ENCODE assay signal across 37 cellular contexts in genomic region chr3:87755852-87756251, GRCh38. TPM values are rescaled to one million over a fixed set of nuclear protein-coding genes. Genes with fewer than 3 reads are reported as not detected.
"Had no signal": no experiment of that assay in that cellular context is flagged by ENCODE, and none has a peak within 500 bp of the region (broad histone marks: within the 10 kb centered on the region; RNA-seq: fewer than 3 reads in every experiment).

No MANE protein-coding gene starts in this region.

- H3K9me3 ChIP-seq: MG63 had no signal

- H3K36me3 ChIP-seq: MG63 had no signal

- DNase-seq: Karpas-422, Kasumi-1, MG63, MM.1S, MV-4-11, NCI-H1048, NCI-H1092, NCI-H1092 treated with DMSO at 0.1 percent for 48 hours, NCI-H1105, NCI-H1105 treated with DMSO at 0.1 percent for 48 hours, NCI-H1417, NCI-H1417 treated with DMSO at 0.1 percent for 48 hours, NCI-H1436, NCI-H1436 treated with DMSO at 0.1 percent for 48 hours, NCI-H146, NCI-H1694, NCI-H1694 treated with DMSO at 0.1 percent for 48 hours, NCI-H187, NCI-H187 treated with DMSO at 0.1 percent for 48 hours, NCI-H1930, NCI-H2029, NCI-H2029 treated with DMSO at 0.1 percent for 48 hours, NCI-H2081, NCI-H2081 treated with DMSO at 0.1 percent for 48 hours, NCI-H2107, NCI-H2171, NCI-H2171 treated with DMSO at 0.1 percent for 48 hours, NCI-H2227 treated with DMSO at 0.1 percent for 48 hours, NCI-H226, NCI-H345, NCI-H446, NCI-H446 treated with DMSO at 0.1 percent for 48 hours, NCI-H510A, NCI-H510A treated with DMSO at 0.1 percent for 48 hours, NCI-H524 had no signal

- H3K4me3 ChIP-seq: MG63 had no signal

- H3K27me3 ChIP-seq: MG63 had no signal

RNA-seq across cellular contexts. Expression of gene HTR1F, which starts 36.7 kb away (rescaled TPM):
- total RNA-seq: MCF 10A, NCI-H460 had no signal
